Comparison of ENCODE assay signal across 21 cellular contexts in genomic region chr7:134530460-134530859, GRCh38. TPM values are rescaled to one million over a fixed set of nuclear protein-coding genes. Genes with fewer than 3 reads are reported as not detected.
DNase-seq lines count a peak whose midpoint lies in the region; TF ChIP-seq lines count a peak whose summit lies in the region.
"Had no signal": no experiment of that assay in that cellular context is flagged by ENCODE, and none has a peak within 500 bp of the region (broad histone marks: within the 10 kb centered on the region; RNA-seq: fewer than 3 reads in every experiment).

No MANE protein-coding gene starts in this region.

- H3K27ac ChIP-seq in PC-9, result peak overlapping the region; percentile 96
- no peak overlapping the region for H3K27ac ChIP-seq in coronary artery
- no peak overlapping the region for H3K27ac ChIP-seq in mesenchymal stem cell (ENCODE audit: low read length, poor library complexity, severe bottlenecking)
- H3K27ac ChIP-seq in stomach, result peak overlapping the region in 4 of 5 donors; percentile 11 to 69 (median 63)
- H3K27ac ChIP-seq: C4-2B, GM23248, HL-60 had no signal

- H2BK15ac ChIP-seq in mesenchymal stem cell (ENCODE audit: low read depth, poor library complexity, severe bottlenecking), result no peak overlapping the region

- peak overlapping the region; percentile 87 for H3K4me3 ChIP-seq in PC-9
- no peak overlapping the region for H3K4me3 ChIP-seq in coronary artery
- no peak overlapping the region for H3K4me3 ChIP-seq in mesenchymal stem cell (ENCODE audit: insufficient read depth in 1 of 2, low read depth in 1 of 2, low read length in 2 of 2)
- peak overlapping the region in 2 of 4 donors; percentile 40 to 47 for H3K4me3 ChIP-seq in stomach
- H3K4me3 ChIP-seq: GM23248, HAP-1 had no signal

- H3K9me2 ChIP-seq in PC-9 (ENCODE audit: insufficient read depth), result no peaks in the 10 kb centered on the region

- CTCF ChIA-PET in PC-9 (lab: Charles Lee), result no interaction called here

- H3K23ac ChIP-seq in mesenchymal stem cell (ENCODE audit: low read length in 2 of 2), result no peak overlapping the region

- TF ChIP-seq EP300 in stomach (IDR thresholded peaks at IDR 0.05), result no peak

- H4K20me1 ChIP-seq in PC-9 (ENCODE audit: insufficient read depth), result peaks cover 36% of the 10 kb centered on the region; the same call in 1 of the 2 replicates

- intact Hi-C loops in PC-9 (cut with micrococcal nuclease; ENCODE audit: unreplicated experiment), result loop anchor here (5.0 kb wide), 1 partner anchor 77 kb away; no protein-coding TSS in a partner anchor
- intact Hi-C loops in stomach (cut with DNase I; ENCODE audit: low total_unique reads), result no loop called here
- intact Hi-C loops in posterior vena cava (cut with DNase I), result no loop called here

- H3K79me1 ChIP-seq in mesenchymal stem cell (replicated peaks; ENCODE audit: low read length, poor library complexity, severe bottlenecking), result no peaks in the 10 kb centered on the region

- POLR2A ChIA-PET in PC-9 (lab: Charles Lee; ENCODE audit: unreplicated experiment), result interaction anchor here (0.6 to 1.1 kb wide), 2 partner anchors 70 to 156 kb away, joined by 3 to 4 read pairs; no protein-coding TSS in a partner anchor

- H3K36me3 ChIP-seq in PC-9 (ENCODE audit: low read depth), result peaks cover 68% of the 10 kb centered on the region
- no peaks in the 10 kb centered on the region for H3K36me3 ChIP-seq in mesenchymal stem cell (ENCODE audit: control insufficient read depth in 1 of 2, insufficient read depth in 2 of 2, low read depth in 1 of 2, low read length in 2 of 2)
- no peaks in the 10 kb centered on the region for H3K36me3 ChIP-seq in stomach
- H3K36me3 ChIP-seq: HAP-1 had no signal

- H3F3A ChIP-seq in PC-9 (ENCODE audit: insufficient read depth, low read depth), result peaks cover 86% of the 10 kb centered on the region

- H3K14ac ChIP-seq in mesenchymal stem cell (ENCODE audit: low read length in 2 of 2), result no peak overlapping the region

- peaks cover 97% of the 10 kb centered on the region for H3K79me2 ChIP-seq in PC-9 (ENCODE audit: low read depth)

- H3K4me2 ChIP-seq in PC-9 (peak overlapping the region; percentile 99), mesenchymal stem cell (ENCODE audit: low read length, poor library complexity, severe bottlenecking) (no peak overlapping the region)

- H2AK5ac ChIP-seq in mesenchymal stem cell (ENCODE audit: low read length, severe bottlenecking), result no peak overlapping the region

- no peak overlapping the region for H3K9ac ChIP-seq in mesenchymal stem cell (ENCODE audit: low read length)
- H3K9ac ChIP-seq: GM23248 had no signal

- peak overlapping the region; percentile 3 for H4K91ac ChIP-seq in mesenchymal stem cell (ENCODE audit: low read length)

- no peak overlapping the region for H3K4ac ChIP-seq in mesenchymal stem cell (ENCODE audit: low read depth in 1 of 2, low read length in 2 of 2)

- no peak overlapping the region for H2BK5ac ChIP-seq in mesenchymal stem cell (ENCODE audit: low read depth, low read length, poor library complexity, severe bottlenecking)

- no peaks in the 10 kb centered on the region for H3K27me3 ChIP-seq in PC-9 (ENCODE audit: insufficient read depth, low read depth)
- H3K27me3 ChIP-seq in mesenchymal stem cell (ENCODE audit: control insufficient read depth in 1 of 2, insufficient read depth in 1 of 2, low read length in 2 of 2), result no peaks in the 10 kb centered on the region
- no peaks in the 10 kb centered on the region for H3K27me3 ChIP-seq in stomach

- no peak for TF ChIP-seq POLR2A in stomach (IDR thresholded peaks at IDR 0.05)

- H3K18ac ChIP-seq in mesenchymal stem cell (ENCODE audit: low read depth in 1 of 2, low read length in 2 of 2), result no peak overlapping the region

- no peak overlapping the region for H2AFZ ChIP-seq in PC-9
- H2AFZ ChIP-seq in mesenchymal stem cell (ENCODE audit: low read depth, low read length), result no peak overlapping the region
- H2AFZ ChIP-seq: GM23248 had no signal

- WGBS in mesenchymal stem cell, result 98% methylated on average over 5 of the region's 5 CpGs
- WGBS in stomach, 5 donors, result 81 to 91% (median 91%) methylated on average over 5 of the region's 5 CpGs

- no TSS peak for BruUV-seq in PC-9 (replicated peaks; lab: Mats Ljungman, UMichigan)

- H4K8ac ChIP-seq in mesenchymal stem cell (ENCODE audit: low read length), result no peak overlapping the region

- in situ Hi-C loops in KBM-7 (cut with MboI; ENCODE audit: low pct_unique_long_range_greater_than_20kb, low sequenced_read_pairs) (no loop called here), G401 (cut with HindIII; ENCODE audit: low sequenced_read_pairs) (no loop called here)

- H2BK12ac ChIP-seq in mesenchymal stem cell (ENCODE audit: low read length in 2 of 2), result no peak overlapping the region

- DNase-seq in PC-9 (no peak), coronary artery (ENCODE audit: low spot score) (peak; percentile 11), mesenchymal stem cell (no peak), stomach (no peak), posterior vena cava (ENCODE audit: low spot score) (no peak), KBM-7 (no peak), G401 (ENCODE audit: low spot score) (no peak), HuH-7.5 (ENCODE audit: low spot score) (no peak)
- DNase-seq: AML-193; Calu3; CD4-positive, alpha-beta T cell; DND-41; EL; GM23248; KG1 had no signal

- H2BK120ac ChIP-seq in mesenchymal stem cell (ENCODE audit: low read depth, low read length), result no peak overlapping the region

- H3K9me3 ChIP-seq in PC-9 (ENCODE audit: insufficient read depth, low read depth), result no peaks in the 10 kb centered on the region
- no peaks in the 10 kb centered on the region for H3K9me3 ChIP-seq in mesenchymal stem cell (ENCODE audit: control insufficient read depth, low read length)
- H3K9me3 ChIP-seq in stomach, result no peaks in the 10 kb centered on the region
- H3K9me3 ChIP-seq: HAP-1 had no signal

- H3K4me1 ChIP-seq in PC-9 (replicated peaks; ENCODE audit: insufficient read depth) (peaks cover 73% of the 10 kb centered on the region), mesenchymal stem cell (ENCODE audit: control insufficient read depth, insufficient read depth, low read depth, low read length) (peaks cover 7% of the 10 kb centered on the region), stomach (peaks cover 5 to 49% (median 35%) of the 10 kb centered on the region in 4 donors)
- H3K4me1 ChIP-seq: HAP-1 had no signal

- TF ChIP-seq CTCF in PC-9 (conservative IDR thresholded peaks at IDR 0.05), result no peak
- TF ChIP-seq CTCF in coronary artery (IDR thresholded peaks at IDR 0.05), result no peak
- TF ChIP-seq CTCF in stomach (IDR thresholded peaks at IDR 0.05), result no peak

RNA-seq across cellular contexts. Expression of gene AKR1B10, which starts 3.1 kb away (rescaled TPM):
- 479 and 546 TPM in 2 replicates for total RNA-seq in PC-9 (2021)
- 0.19 TPM for polyA plus RNA-seq in mesenchymal stem cell (2013, experiment 1 of 2)
- polyA plus RNA-seq in mesenchymal stem cell (2013, experiment 2 of 2), result 0.19 TPM
- 100 to 1,000 TPM in 4 of 5 donors, 10 to 100 TPM in 1; 68.1 to 439 (median 298) TPM for total RNA-seq in stomach
- polyA plus RNA-seq in stomach, result 1,000 to 10,000 TPM in 1 of 3 donors, 100 to 1,000 TPM in 1, 10 to 100 TPM in 1; 95.0 to 1,745 (median 243) TPM
- total RNA-seq in posterior vena cava, result under 1 TPM in 1 of 2 donors, not detected in 1; 0.48 TPM
- 3.6 TPM in 1 of 2 replicates, not detected in the other for total RNA-seq in G401 (2014; rRNA removed; shearing (Covaris generic))
- total RNA-seq: CD4-positive, alpha-beta T cell; GM23248 had no signal
- polyA plus RNA-seq: IgD-negative memory B cell had no signal

RNA-seq across cellular contexts. Expression of gene AKR1B15, which starts 18.4 kb away (rescaled TPM):
- total RNA-seq in PC-9 (2021) (3.2 and 3.4 TPM in 2 replicates), stomach (under 1 TPM in 1 of 5 donors, not detected in 4; 0.72 TPM), posterior vena cava (under 1 TPM in 1 of 2 donors, not detected in 1; 0.29 TPM)
- not detected for polyA plus RNA-seq in mesenchymal stem cell (2013, experiment 1 of 2)
- not detected for polyA plus RNA-seq in mesenchymal stem cell (2013, experiment 2 of 2)
- polyA plus RNA-seq in stomach, result 1 to 10 TPM in 1 of 3 donors, under 1 TPM in 1, not detected in 1; 0.08 to 1.8 TPM
- not detected in 2 replicates for total RNA-seq in G401 (2014; rRNA removed; shearing (Covaris generic))
- total RNA-seq: CD4-positive, alpha-beta T cell; GM23248; HT1080 had no signal
- polyA plus RNA-seq: BJ, GM23248, IgD-negative memory B cell had no signal

Comparison
In these comparisons a context has a peak if more than half of its experiments do, and no peak if none do; other contexts are left out.
1. H3K27ac ChIP-seq: peak in PC-9 (single experiment) and stomach (4 of 5); none in coronary artery (0 of 2) and mesenchymal stem cell (single experiment).
2. RNA of gene AKR1B10, which starts 3.1 kb away (total RNA-seq): 479 to 546 TPM in PC-9 and 68.1 to 439 TPM in stomach; 0.48 TPM in posterior vena cava and 3.6 TPM in G401; every median in the first group is over 10 times any median in the second.